2 cellular contexts compared by ENCODE assay signal in genomic region chr3:128419311-128419710, GRCh38.
TF ChIP-seq lines count a peak whose summit lies in the region.

No MANE protein-coding gene starts in this region.

TF ChIP-seq in HEK293, 187 proteins besides CTCF, POLR2A, EP300 and RAD21 (continued from another document):
- TF ChIP-seq SETDB1 (IDR thresholded peaks at IDR 0.05; ENCODE audit: insufficient read length, low read length), result peak; percentile 56
- TF ChIP-seq ZNF366 (tag by site-specific recombination; conservative IDR thresholded peaks at IDR 0.05), result no peak
- peak; percentile 55; the same call in 1 of the 2 replicates for TF ChIP-seq TRIM28 (IDR thresholded peaks at IDR 0.05; ENCODE audit: borderline replicate concordance, low read length)
- TF ChIP-seq ZNF792 (tag by site-specific recombination; IDR thresholded peaks at IDR 0.05), result no peak
- TF ChIP-seq ZBTB1 (tag by site-specific recombination; IDR thresholded peaks at IDR 0.05), result no peak

TF ChIP-seq in K562, 482 proteins besides CTCF, POLR2A, EP300 and RAD21:
- TF ChIP-seq HMGN3 (IDR thresholded peaks at IDR 0.05; ENCODE audit: borderline replicate concordance, extremely low read depth, insufficient read length, low read depth, low read length) (no peak), ZNF507 (tag; conservative IDR thresholded peaks at IDR 0.05) (no peak), TSC22D4 (tag; IDR thresholded peaks at IDR 0.05) (no peak), CLOCK (CRISPR knock-in tag; IDR thresholded peaks at IDR 0.05; ENCODE audit: borderline replicate concordance) (no peak), ZBTB11 (CRISPR knock-in tag; IDR thresholded peaks at IDR 0.05) (no peak), BRCA1 (IDR thresholded peaks at IDR 0.05) (no peak), BRCA1 (CRISPR knock-in tag; IDR thresholded peaks at IDR 0.05) (no peak), CREM (IDR thresholded peaks at IDR 0.05; ENCODE audit: low read depth) (no peak), SRSF9 (IDR thresholded peaks at IDR 0.05; ENCODE audit: borderline replicate concordance, low read depth, low read length) (no peak), ZNF140 (CRISPR knock-in tag; IDR thresholded peaks at IDR 0.05) (no peak), ZNF41 (CRISPR knock-in tag; conservative IDR thresholded peaks at IDR 0.05) (no peak), ZNF318 (IDR thresholded peaks at IDR 0.05; ENCODE audit: borderline replicate concordance in 1 of 2, low read depth in 1 of 2) (no peak), CEBPG (CRISPR knock-in tag; IDR thresholded peaks at IDR 0.05) (no peak), CEBPG (tag; conservative IDR thresholded peaks at IDR 0.05 in 1 of 2, IDR thresholded peaks at IDR 0.05 in 1 of 2) (no peak), PPARD (CRISPR knock-in tag; IDR thresholded peaks at IDR 0.05) (no peak), AFF4 (CRISPR knock-in tag; IDR thresholded peaks at IDR 0.05) (no peak), NR1H2 (CRISPR knock-in tag; IDR thresholded peaks at IDR 0.05) (no peak), PCBP1 (IDR thresholded peaks at IDR 0.05; ENCODE audit: low read depth, low read length, poor library complexity, severe bottlenecking) (no peak), FOXJ3 (CRISPR knock-in tag; IDR thresholded peaks at IDR 0.05) (no peak), CHD1 (IDR thresholded peaks at IDR 0.05; ENCODE audit: low read length) (no peak), ZBTB34 (CRISPR knock-in tag; IDR thresholded peaks at IDR 0.05) (no peak), HDAC1 (IDR thresholded peaks at IDR 0.05) (no peak)
TF ChIP-seq in K562: peak in this region for 0.
